Comparison of ENCODE assay signal across 13 cellular contexts in genomic region chr16:354286-354881, GRCh38. TPM values are rescaled to one million over a fixed set of nuclear protein-coding genes. Genes with fewer than 3 reads are reported as not detected.
A peak's percentile ranks its signal among the peaks of the same experiment; 100 is the strongest.
DNase-seq lines count a peak whose midpoint lies in the region; ATAC-seq and TF ChIP-seq lines count a peak whose summit lies in the region.
"Had no signal": no experiment of that assay in that cellular context is flagged by ENCODE, and none has a peak within 500 bp of the region (broad histone marks: within the 10 kb centered on the region; RNA-seq: fewer than 3 reads in every experiment).

No MANE protein-coding gene starts in this region.

- no peaks in the 10 kb centered on the region for H3K27me3 ChIP-seq in CD4-positive, alpha-beta T cell (ENCODE audit: control insufficient read depth, insufficient read depth, low read length)
- H3K27me3 ChIP-seq: colonic mucosa had no signal

- no peaks in the 10 kb centered on the region for H3K27me3 Mint-ChIP-seq in CD4-positive, alpha-beta T cell
- H3K27me3 Mint-ChIP-seq in IgD-negative memory B cell (peaks cover 2% of the 10 kb centered on the region), nephron (ENCODE audit: low read depth) (no peaks in the 10 kb centered on the region)
- no peaks in the 10 kb centered on the region for H3K27me3 Mint-ChIP-seq in central memory CD8-positive, alpha-beta T cell

- H3K27ac Mint-ChIP-seq in CD4-positive, alpha-beta T cell: peak overlapping the region; percentile 91
- H3K27ac Mint-ChIP-seq in IgD-negative memory B cell (peak overlapping the region; percentile 62 to 84 (median 66)), nephron (peak overlapping the region in 1 of 3 experiments; percentile 30)
- H3K27ac Mint-ChIP-seq in central memory CD8-positive, alpha-beta T cell (ENCODE audit: low read depth): peak overlapping the region; percentile 88

- H3K9me3 Mint-ChIP-seq in CD4-positive, alpha-beta T cell: no peaks in the 10 kb centered on the region
- H3K9me3 Mint-ChIP-seq in IgD-negative memory B cell: no peaks in the 10 kb centered on the region
- no peaks in the 10 kb centered on the region for H3K9me3 Mint-ChIP-seq in central memory CD8-positive, alpha-beta T cell
- no peaks in the 10 kb centered on the region for H3K9me3 Mint-ChIP-seq in nephron
- H3K9me3 Mint-ChIP-seq: activated naive CD4-positive, alpha-beta T cell treated with anti-CD3 and anti-CD28 coated beads, Interleukin-2, amount 50 U/mL, for 72 hours had no signal

- no peaks in the 10 kb centered on the region for H3K9me3 ChIP-seq in CD4-positive, alpha-beta T cell (ENCODE audit: control insufficient read depth, low read length)
- H3K9me3 ChIP-seq: colonic mucosa had no signal

- TF ChIP-seq CTCF in CD4-positive, alpha-beta T cell (IDR thresholded peaks at IDR 0.05): no peak
- TF ChIP-seq CTCF in nephron (IDR thresholded peaks at IDR 0.05; ENCODE audit: unreplicated experiment in 3 of 3): no peak

- H3K4me3 Mint-ChIP-seq in CD4-positive, alpha-beta T cell: peak overlapping the region; percentile 89
- H3K4me3 Mint-ChIP-seq in IgD-negative memory B cell: peak overlapping the region in 2 of 4 donors; percentile 49 to 73
- H3K4me3 Mint-ChIP-seq in central memory CD8-positive, alpha-beta T cell: peak overlapping the region; percentile 78
- peak overlapping the region; percentile 70 to 73 (median 72) for H3K4me3 Mint-ChIP-seq in nephron

- H3K36me3 Mint-ChIP-seq in CD4-positive, alpha-beta T cell (ENCODE audit: low read depth): peaks cover 9% of the 10 kb centered on the region
- H3K36me3 Mint-ChIP-seq in IgD-negative memory B cell (no peaks in the 10 kb centered on the region), nephron (ENCODE audit: low read depth) (peaks cover 5% of the 10 kb centered on the region)
- peaks cover 23% of the 10 kb centered on the region for H3K36me3 Mint-ChIP-seq in central memory CD8-positive, alpha-beta T cell (ENCODE audit: insufficient read depth)

- no peak for DNase-seq in CD4-positive, alpha-beta T cell
- DNase-seq in central memory CD8-positive, alpha-beta T cell (ENCODE audit: low spot score in 2 of 2): no peak
- DNase-seq in NCI-H748 treated with DMSO at 0.1 percent for 48 hours (lab: John Stamatoyannopoulos, UW) (no peak), DMS153 (lab: John Stamatoyannopoulos, UW) (no peak)
- no peak for DNase-seq in activated effector memory CD4-positive, alpha-beta T cell treated with anti-CD3 and anti-CD28 coated beads, Interleukin-2, amount 50 U/mL, for 16 hours
- DNase-seq: colonic mucosa; GDM1; stimulated activated CD4-positive, alpha-beta T cell treated with anti-CD3 and anti-CD28 coated beads, Interleukin-4, amount 100 ng/mL, for 24 hours; stimulated activated naive CD4-positive, alpha-beta T cell treated with Interleukin-2 at 50 U/mL for 16 hours had no signal

- CTCF ChIA-PET in CD4-positive, alpha-beta T cell (lab: Charles Lee): no interaction called here

- peak overlapping the region; percentile 39 for H3K27ac ChIP-seq in CD4-positive, alpha-beta T cell (ENCODE audit: low read depth, low read length)
- H3K27ac ChIP-seq: colonic mucosa had no signal

- intact Hi-C loops in CD4-positive, alpha-beta T cell (cut with DNase I, micrococcal nuclease): loop anchor here (5.0 kb wide), 3 partner anchors 42 to 73 kb away; partner anchors contain the start of genes DECR2 (in 1 of the 2) and RAB11FIP3 (in 1 of the 2)

- H3K4me1 Mint-ChIP-seq in CD4-positive, alpha-beta T cell (ENCODE audit: low read depth): peaks cover 47% of the 10 kb centered on the region
- H3K4me1 Mint-ChIP-seq in IgD-negative memory B cell (peaks cover 9 to 14% (median 10%) of the 10 kb centered on the region in 3 donors), nephron (peaks cover 9% of the 10 kb centered on the region)
- peaks cover 25% of the 10 kb centered on the region for H3K4me1 Mint-ChIP-seq in central memory CD8-positive, alpha-beta T cell

- ATAC-seq in CD4-positive, alpha-beta T cell (ENCODE audit: poor library complexity): no peak
- ATAC-seq in central memory CD8-positive, alpha-beta T cell (replicated peaks; ENCODE audit: extremely low read depth, poor library complexity, severe bottlenecking): no peak
- no peak for ATAC-seq in HG03342 (IDR thresholded peaks at IDR 0.05; ENCODE audit: unreplicated experiment)
- ATAC-seq: activated naive CD4-positive, alpha-beta T cell treated with anti-CD3 and anti-CD28 coated beads, Interleukin-2, amount 50 U/mL, for 72 hours had no signal

- POLR2A ChIA-PET in CD4-positive, alpha-beta T cell (lab: Charles Lee): interaction anchor here (0.9 to 3.5 kb wide), 7 partner anchors 15 to 125 kb away, joined by 5 to 19 read pairs (median 7); partner anchors contain the start of genes FAM234A, LUC7L, MRPL28 and PGAP6

RNA-seq across cellular contexts. Expression of gene AXIN1, which starts 1.9 kb away (rescaled TPM):
- 10 to 100 TPM; 24.7 to 26.3 TPM for total RNA-seq in CD4-positive, alpha-beta T cell
- 1.6 TPM for polyA plus RNA-seq in IgD-negative memory B cell

RNA-seq across cellular contexts. Expression of gene MRPL28, which starts 16.0 kb away (rescaled TPM):
- 10 to 100 TPM; 19.6 to 19.7 TPM for total RNA-seq in CD4-positive, alpha-beta T cell
- 69.8 TPM for polyA plus RNA-seq in IgD-negative memory B cell

RNA-seq across cellular contexts. Expression of gene PGAP6, which starts 27.4 kb away (rescaled TPM):
- total RNA-seq in CD4-positive, alpha-beta T cell: 10 to 100 TPM; 59.7 to 63.7 TPM
- 7.3 TPM for polyA plus RNA-seq in IgD-negative memory B cell

RNA-seq across cellular contexts. Expression of gene NME4, which starts 42.6 kb away (rescaled TPM):
- total RNA-seq in CD4-positive, alpha-beta T cell: 10 to 100 TPM; 31.2 to 32.6 TPM
- polyA plus RNA-seq in IgD-negative memory B cell: 106 TPM

RNA-seq across cellular contexts. Expression of gene DECR2, which starts 47.3 kb away (rescaled TPM):
- total RNA-seq in CD4-positive, alpha-beta T cell: 1 to 10 TPM; 5.7 to 7.0 TPM
- polyA plus RNA-seq in IgD-negative memory B cell: 7.2 TPM
